In the genomic region with DNA sequence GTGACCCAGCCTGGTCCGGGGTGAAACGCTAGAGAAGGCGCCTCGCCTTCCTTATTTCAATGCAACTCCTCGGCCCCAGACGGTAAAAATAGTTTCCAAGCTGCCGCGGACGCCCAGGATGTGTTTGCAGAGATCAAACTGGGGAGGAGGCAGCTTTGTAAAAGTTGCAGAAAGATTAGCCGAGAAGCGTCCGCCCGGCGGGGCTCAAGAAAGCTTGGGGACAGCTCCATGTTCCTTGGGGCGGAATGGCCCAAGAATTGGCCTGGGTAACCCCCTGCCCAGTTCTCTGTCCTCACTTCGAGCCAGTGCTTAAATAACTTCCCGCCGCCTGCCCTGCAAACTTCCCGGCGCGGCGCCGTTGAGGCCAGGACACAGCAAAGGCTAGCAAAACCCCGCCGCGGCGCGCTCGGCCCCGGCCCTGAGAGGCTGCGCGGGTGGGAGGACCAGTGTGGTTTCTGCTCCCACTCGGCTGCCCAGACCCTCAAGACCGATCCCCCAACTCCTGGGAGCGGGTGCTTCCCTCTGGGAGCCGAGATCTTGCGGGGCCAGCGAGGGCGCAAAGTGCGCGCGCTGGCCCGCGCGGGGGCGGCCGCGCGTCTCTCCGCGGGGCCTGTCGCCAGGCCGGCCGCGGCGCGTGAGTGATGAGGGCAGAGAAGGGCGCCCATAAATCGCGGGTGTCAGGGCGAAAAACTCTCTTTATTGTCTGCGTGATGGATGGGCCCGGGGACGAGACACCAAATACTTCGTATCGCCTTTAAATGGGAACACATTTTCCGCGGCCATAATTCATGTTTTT, we compare ENCODE assay signal across 8 cellular contexts. TPM values are rescaled to one million over a fixed set of nuclear protein-coding genes. Genes with fewer than 3 reads are reported as not detected.
A peak's percentile ranks its signal among the peaks of the same experiment; 100 is the strongest.
DNase-seq lines count a peak whose midpoint lies in the region; ATAC-seq and TF ChIP-seq lines count a peak whose summit lies in the region.

No MANE protein-coding gene starts in this region.

- peaks cover 83% of the 10 kb centered on the region for H3K27me3 ChIP-seq in AG04450 (ENCODE audit: control insufficient read depth, insufficient read depth, low read length)
- peaks cover 0 to 6% of the 10 kb centered on the region in 2 donors for H3K27me3 ChIP-seq in duodenal mucosa (ENCODE audit: control insufficient read depth in 1 of 2, insufficient read depth in 2 of 2, low read length in 2 of 2)

- no peak for ATAC-seq in mucosa of descending colon

- TF ChIP-seq CTCF in AG04450 (IDR thresholded peaks at IDR 0.05; ENCODE audit: low read depth, low read length) (no peak), mucosa of descending colon (IDR thresholded peaks at IDR 0.05) (no peak)

- intact Hi-C loops in mucosa of descending colon (cut with DNase I, micrococcal nuclease): loop anchor here in 1 of 2 donors (10.0 kb wide), 1 partner anchor 97 kb away; no protein-coding TSS in a partner anchor

- H3K27ac ChIP-seq in AG04450 (ENCODE audit: low read depth, low read length) (no peak overlapping the region), duodenal mucosa (ENCODE audit: low read depth, low read length) (peak overlapping the region; percentile 32)

- POLR2A ChIA-PET in AG04450 (lab: Yijun Ruan, JAX): no interaction called here

- H3K4me1 ChIP-seq in duodenal mucosa (ENCODE audit: control insufficient read depth in 1 of 2, insufficient read depth in 2 of 2, low read length in 2 of 2): peaks cover 9 to 13% of the 10 kb centered on the region in 2 donors
- peaks cover 13% of the 10 kb centered on the region for H3K4me1 ChIP-seq in mucosa of descending colon (ENCODE audit: low read depth)

- H3K36me3 ChIP-seq in duodenal mucosa (ENCODE audit: control insufficient read depth in 1 of 2, insufficient read depth in 2 of 2, low read length in 2 of 2): no peaks in the 10 kb centered on the region
- no peaks in the 10 kb centered on the region for H3K36me3 ChIP-seq in mucosa of descending colon (ENCODE audit: low read depth)

- CTCF ChIA-PET in AG04450 (lab: Charles Lee): interaction anchor here (1.3 kb wide), 1 partner anchor 629 kb away, joined by 3 read pairs; no protein-coding TSS in a partner anchor

- no peak for DNase-seq in AG04450 (ENCODE audit: low read depth, low spot score)
- DNase-seq in Kasumi-1 (lab: John Stamatoyannopoulos, UW): peak; percentile 65
- DNase-seq in mucosa of descending colon: peak; percentile 43 to 65 (median 56)
- no peak for DNase-seq in iPS-NIHi7 (ENCODE audit: extremely low spot score)
- DNase-seq in NCI-H2029 treated with DMSO at 0.1 percent for 48 hours (lab: John Stamatoyannopoulos, UW): no peak
- DNase-seq in NCI-H2171 (lab: John Stamatoyannopoulos, UW): no peak
- DNase-seq in DMS 273 treated with DMSO at 0.1 percent for 48 hours (lab: John Stamatoyannopoulos, UW): no peak

- no peak overlapping the region for H3K9ac ChIP-seq in duodenal mucosa (ENCODE audit: low read depth in 1 of 2, low read length in 2 of 2)

- peaks cover 38% of the 10 kb centered on the region for H3K9me3 ChIP-seq in AG04450 (ENCODE audit: control insufficient read depth, insufficient read depth, low read length)
- H3K9me3 ChIP-seq in duodenal mucosa (ENCODE audit: control insufficient read depth in 1 of 2, low read length in 2 of 2): no peaks in the 10 kb centered on the region
- H3K9me3 ChIP-seq in mucosa of descending colon: no peaks in the 10 kb centered on the region

- H3K4me3 ChIP-seq in AG04450 (ENCODE audit: low read depth, low read length): peak overlapping the region; percentile 44
- peak overlapping the region; percentile 64 to 75 for H3K4me3 ChIP-seq in duodenal mucosa (ENCODE audit: low read depth in 1 of 2, low read length in 2 of 2)
- no peak overlapping the region for H3K4me3 ChIP-seq in mucosa of descending colon

RNA-seq across cellular contexts. Expression of a gene that starts 6.3 kb away (rescaled TPM):
- polyA plus RNA-seq in AG04450 (2011; rRNA removed): 2.5 and 3.3 TPM in 2 replicates
- 1.8 and 1.9 TPM in 2 replicates for polyA minus RNA-seq in AG04450 (2011; rRNA and poly(A)+ RNA removed)
- total RNA-seq in mucosa of descending colon: 10 to 100 TPM in 1 of 3 donors, 1 to 10 TPM in 2; 3.7 to 32.3 (median 6.1) TPM

RNA-seq across cellular contexts. Expression of a gene that starts 23.5 kb away (rescaled TPM):
- 0.05 and 0.12 TPM in 2 replicates for polyA plus RNA-seq in AG04450 (2011; rRNA removed)
- polyA minus RNA-seq in AG04450 (2011; rRNA and poly(A)+ RNA removed): not detected in 2 replicates
- total RNA-seq in mucosa of descending colon: 10 to 100 TPM in 2 of 3 donors, 1 to 10 TPM in 1; 9.4 to 14.9 (median 10.3) TPM

Comparison
In these comparisons a context has a peak if more than half of its experiments do, and no peak if none do; other contexts are left out.
1. DNase-seq: peak in Kasumi-1 (2 of 2) and mucosa of descending colon (3 of 3); none in AG04450 (single experiment), iPS-NIHi7 (single experiment), NCI-H2029 treated with DMSO at 0.1 percent for 48 hours (single experiment), NCI-H2171 (single experiment) and DMS 273 treated with DMSO at 0.1 percent for 48 hours (single experiment).